In genomic region chr6:41937881-41938574, GRCh38 we compare ENCODE assay signal across 1 cellular context.
A peak's percentile ranks its signal among the peaks of the same experiment; 100 is the strongest.
TF ChIP-seq lines count a peak whose summit lies in the region.

No MANE protein-coding gene starts in this region.

TF ChIP-seq in K562, 482 proteins besides CTCF, POLR2A, EP300 and RAD21 (continued from another document):
- TF ChIP-seq, protein P1, sequence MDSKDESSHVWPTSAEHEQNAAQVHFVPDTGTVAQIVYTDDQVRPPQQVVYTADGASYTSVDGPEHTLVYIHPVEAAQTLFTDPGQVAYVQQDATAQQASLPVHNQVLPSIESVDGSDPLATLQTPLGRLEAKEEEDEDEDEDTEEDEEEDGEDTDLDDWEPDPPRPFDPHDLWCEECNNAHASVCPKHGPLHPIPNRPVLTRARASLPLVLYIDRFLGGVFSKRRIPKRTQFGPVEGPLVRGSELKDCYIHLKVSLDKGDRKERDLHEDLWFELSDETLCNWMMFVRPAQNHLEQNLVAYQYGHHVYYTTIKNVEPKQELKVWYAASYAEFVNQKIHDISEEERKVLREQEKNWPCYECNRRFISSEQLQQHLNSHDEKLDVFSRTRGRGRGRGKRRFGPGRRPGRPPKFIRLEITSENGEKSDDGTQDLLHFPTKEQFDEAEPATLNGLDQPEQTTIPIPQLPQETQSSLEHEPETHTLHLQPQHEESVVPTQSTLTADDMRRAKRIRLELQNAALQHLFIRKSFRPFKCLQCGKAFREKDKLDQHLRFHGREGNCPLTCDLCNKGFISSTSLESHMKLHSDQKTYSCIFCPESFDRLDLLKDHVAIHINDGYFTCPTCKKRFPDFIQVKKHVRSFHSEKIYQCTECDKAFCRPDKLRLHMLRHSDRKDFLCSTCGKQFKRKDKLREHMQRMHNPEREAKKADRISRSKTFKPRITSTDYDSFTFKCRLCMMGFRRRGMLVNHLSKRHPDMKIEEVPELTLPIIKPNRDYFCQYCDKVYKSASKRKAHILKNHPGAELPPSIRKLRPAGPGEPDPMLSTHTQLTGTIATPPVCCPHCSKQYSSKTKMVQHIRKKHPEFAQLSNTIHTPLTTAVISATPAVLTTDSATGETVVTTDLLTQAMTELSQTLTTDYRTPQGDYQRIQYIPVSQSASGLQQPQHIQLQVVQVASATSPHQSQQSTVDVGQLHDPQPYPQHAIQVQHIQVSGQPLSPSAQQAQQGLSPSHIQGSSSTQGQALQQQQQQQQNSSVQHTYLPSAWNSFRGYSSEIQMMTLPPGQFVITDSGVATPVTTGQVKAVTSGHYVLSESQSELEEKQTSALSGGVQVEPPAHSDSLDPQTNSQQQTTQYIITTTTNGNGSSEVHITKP (IDR thresholded peaks at IDR 0.05; ENCODE audit: partially characterized antibody) = no peak
- TF ChIP-seq TRIM28 (IDR thresholded peaks at IDR 0.05) = no peak
- TF ChIP-seq MTA3 (IDR thresholded peaks at IDR 0.05; ENCODE audit: borderline replicate concordance) = 0 out of 2 replicates have a peak, but pooled peaks have one; percentile 24
- TF ChIP-seq ZKSCAN3 (CRISPR knock-in tag; IDR thresholded peaks at IDR 0.05) = no peak
- TF ChIP-seq, protein P2, sequence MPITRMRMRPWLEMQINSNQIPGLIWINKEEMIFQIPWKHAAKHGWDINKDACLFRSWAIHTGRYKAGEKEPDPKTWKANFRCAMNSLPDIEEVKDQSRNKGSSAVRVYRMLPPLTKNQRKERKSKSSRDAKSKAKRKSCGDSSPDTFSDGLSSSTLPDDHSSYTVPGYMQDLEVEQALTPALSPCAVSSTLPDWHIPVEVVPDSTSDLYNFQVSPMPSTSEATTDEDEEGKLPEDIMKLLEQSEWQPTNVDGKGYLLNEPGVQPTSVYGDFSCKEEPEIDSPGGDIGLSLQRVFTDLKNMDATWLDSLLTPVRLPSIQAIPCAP (CRISPR knock-in tag; IDR thresholded peaks at IDR 0.05; ENCODE audit: borderline replicate concordance) = no peak
- no peak for TF ChIP-seq HLTF (IDR thresholded peaks at IDR 0.05)
- no peak for TF ChIP-seq MCM3 (IDR thresholded peaks at IDR 0.05)
- no peak for TF ChIP-seq TAF1 (IDR thresholded peaks at IDR 0.05; ENCODE audit: control insufficient read depth, extremely low read depth, insufficient read depth, low read length, severe bottlenecking)
- TF ChIP-seq NR3C1 (CRISPR knock-in tag; IDR thresholded peaks at IDR 0.05) = no peak
- TF ChIP-seq ZNF146 (CRISPR knock-in tag; IDR thresholded peaks at IDR 0.05; ENCODE audit: unreplicated experiment) = no peak
- TF ChIP-seq RBM14 (IDR thresholded peaks at IDR 0.05; ENCODE audit: borderline replicate concordance, insufficient read depth, low read depth, low read length) = no peak
- no peak for TF ChIP-seq PHTF2 (CRISPR knock-in tag; IDR thresholded peaks at IDR 0.05)
- no peak for TF ChIP-seq ZNF384 (IDR thresholded peaks at IDR 0.05; ENCODE audit: low read depth, low read length)
- no peak for TF ChIP-seq SRSF3 (IDR thresholded peaks at IDR 0.05; ENCODE audit: insufficient read depth, low read length)
- TF ChIP-seq HNRNPK (IDR thresholded peaks at IDR 0.05; ENCODE audit: low read depth, low read length, poor library complexity, severe bottlenecking) = no peak
- no peak for TF ChIP-seq ZNF444 (CRISPR knock-in tag; IDR thresholded peaks at IDR 0.05)
